ENCODE assay signal across 8 cellular contexts in the genomic region with DNA sequence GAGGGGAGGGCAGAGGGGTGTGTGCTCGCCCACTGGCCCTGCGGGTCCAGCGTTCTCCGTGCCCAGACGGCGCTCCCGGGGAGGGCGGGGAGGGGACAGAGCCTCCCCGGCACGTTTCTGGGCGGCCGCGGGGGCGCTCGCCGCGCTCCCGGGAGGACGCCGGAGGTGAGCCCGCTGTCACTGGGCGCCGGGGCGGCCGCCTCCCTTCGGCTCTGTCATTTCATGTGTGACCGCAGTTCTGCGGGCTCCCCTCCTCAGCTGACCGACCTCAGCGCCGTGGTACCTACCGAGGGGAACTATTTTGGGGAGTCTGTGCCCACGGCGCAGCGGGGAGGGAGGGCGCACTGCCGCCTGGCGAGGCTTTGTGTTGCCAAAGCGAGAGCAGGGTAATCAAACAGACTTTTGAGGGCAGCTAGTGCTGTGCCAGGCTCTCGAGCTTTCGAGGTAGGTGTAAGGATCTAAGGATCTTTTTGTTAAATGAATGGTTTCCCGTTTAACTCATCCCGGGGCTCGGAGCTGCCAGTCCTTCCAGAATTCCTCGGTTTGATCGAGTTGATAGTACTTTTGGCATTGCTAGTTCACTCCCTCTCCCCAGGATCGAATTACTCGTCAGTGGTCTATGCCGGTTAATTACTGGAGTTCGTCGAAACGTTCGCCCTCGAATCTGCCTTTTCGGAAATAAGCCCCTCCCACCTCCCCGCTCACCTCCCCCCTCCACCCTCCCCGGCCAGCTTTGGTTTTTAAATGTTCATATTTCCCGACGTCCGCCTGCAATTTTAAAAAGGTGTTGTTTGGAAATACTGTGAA. TPM values are rescaled to one million over a fixed set of nuclear protein-coding genes. Genes with fewer than 3 reads are reported as not detected.
DNase-seq lines count a peak whose midpoint lies in the region; TF ChIP-seq lines count a peak whose summit lies in the region.

No MANE protein-coding gene starts in this region.

- H3K27ac ChIP-seq in H9 (ENCODE audit: insufficient read length, low read depth, low read length) (no peak overlapping the region), WERI-Rb-1 (peak overlapping the region; percentile 29), mammary epithelial cell (ENCODE audit: insufficient read depth, low read depth, low read length) (peak overlapping the region; percentile 92), spleen (peak overlapping the region; percentile 97 to 99 (median 98))

- peaks cover 18% of the 10 kb centered on the region; the same call in 1 of the 2 replicates for H3K27me3 ChIP-seq in H9 (ENCODE audit: insufficient read depth, low read length)
- H3K27me3 ChIP-seq in MG63, result no peaks in the 10 kb centered on the region
- no peaks in the 10 kb centered on the region for H3K27me3 ChIP-seq in WERI-Rb-1 (ENCODE audit: insufficient read depth, low read depth, severe bottlenecking)
- H3K27me3 ChIP-seq in mammary epithelial cell (ENCODE audit: insufficient read depth, low read length), result no peaks in the 10 kb centered on the region
- H3K27me3 ChIP-seq in spleen (replicated peaks in 1 of 7), result no peaks in the 10 kb centered on the region

- intact Hi-C loops in mammary epithelial cell (cut with micrococcal nuclease) (loop anchor here (2.0 to 10.0 kb wide), 8 partner anchors 66 to 521 kb away; no protein-coding TSS in a partner anchor), spleen (cut with DNase I; ENCODE audit: low total_unique reads) (no loop called here)

- H3K56ac ChIP-seq in H9 (ENCODE audit: insufficient read length, low read depth, low read length), result no peak overlapping the region

- peak; percentile 24 for TF ChIP-seq CTCF in GM12864 (IDR thresholded peaks at IDR 0.05; ENCODE audit: low read depth, low read length, missing control alignments)
- peak; percentile 26; the same call in 1 of the 3 replicates for TF ChIP-seq CTCF in H9 (conservative IDR thresholded peaks at IDR 0.05)
- peak; percentile 15; the same call in 1 of the 2 replicates for TF ChIP-seq CTCF in WERI-Rb-1 (IDR thresholded peaks at IDR 0.05; ENCODE audit: low read depth, low read length)
- peak in 1 of 2 donors; percentile 44 for TF ChIP-seq CTCF in mammary epithelial cell (conservative IDR thresholded peaks at IDR 0.05 in 1 of 2, IDR thresholded peaks at IDR 0.05 in 1 of 2; ENCODE audit: extremely low read depth in 1 of 2, insufficient read depth in 1 of 2, low read depth in 1 of 2, low read length in 2 of 2)
- peak in 7 of 11 experiments; percentile 10 to 52 (median 38) for TF ChIP-seq CTCF in spleen (IDR thresholded peaks at IDR 0.05 in 8 of 11, conservative IDR thresholded peaks at IDR 0.05 in 3 of 11)

- CTCF ChIA-PET in mammary epithelial cell (lab: Charles Lee; ENCODE audit: low non-redundant PET), result interaction anchor here (0.6 to 0.8 kb wide), 3 partner anchors 65 to 140 kb away, joined by 3 to 19 read pairs (median 3); no protein-coding TSS in a partner anchor

- no peak overlapping the region for H3K14ac ChIP-seq in H9 (ENCODE audit: insufficient read depth, low read length)

- H3T11ph ChIP-seq in H9 (ENCODE audit: low read length), result no peak overlapping the region

- H3K27me3 Mint-ChIP-seq in H9 (ENCODE audit: low read depth), result peaks cover 56% of the 10 kb centered on the region

- no peak overlapping the region for H2BK5ac ChIP-seq in H9 (ENCODE audit: insufficient read length, low read length)

- no peak overlapping the region for H3K18ac ChIP-seq in H9 (ENCODE audit: insufficient read length, low read depth, low read length)

- H4K8ac ChIP-seq in H9 (replicated peaks; ENCODE audit: insufficient read length, low read depth, low read length), result no peak overlapping the region

- TF ChIP-seq POLR2A in spleen (IDR thresholded peaks at IDR 0.05), result peak in 2 of 3 donors; percentile 74 to 82

- dilution Hi-C loops in mammary epithelial cell (cut with HindIII; ENCODE audit: low sequenced_read_pairs), result no loop called here

- H3K9me3 ChIP-seq in H9 (ENCODE audit: control insufficient read depth, low read depth, low read length) (no peaks in the 10 kb centered on the region), MG63 (no peaks in the 10 kb centered on the region), WERI-Rb-1 (ENCODE audit: severe bottlenecking) (no peaks in the 10 kb centered on the region), mammary epithelial cell (replicated peaks; ENCODE audit: insufficient read depth, low read length) (no peaks in the 10 kb centered on the region), spleen (no peaks in the 10 kb centered on the region)

- in situ Hi-C loops in mammary epithelial cell (cut with MboI; ENCODE audit: low sequenced_read_pairs in 2 of 2), result loop anchor here (5.0 to 10.0 kb wide), 4 partner anchors 39 to 349 kb away; no protein-coding TSS in a partner anchor

- no peak overlapping the region for H2BK15ac ChIP-seq in H9 (ENCODE audit: low read depth, low read length)

- no CpG with 5 or more reads among the region's 60 CpGs for WGBS in H9 (ENCODE audit: extremely low coverage, insufficient read length, low lambda C conversion rate)
- WGBS in mammary epithelial cell (ENCODE audit: low coverage, missing lambda C conversion rate), result 6% methylated on average over 18 of the region's 60 CpGs
- WGBS in spleen, 5 donors, result 0 to 1% (median 1%) methylated on average over 47 to 60 of the region's 60 CpGs

- no peaks in the 10 kb centered on the region for H4K20me1 ChIP-seq in H9 (ENCODE audit: control insufficient read depth, insufficient read depth, insufficient read length)
- no peaks in the 10 kb centered on the region for H4K20me1 ChIP-seq in mammary epithelial cell (ENCODE audit: insufficient read depth, low read length)

- H3K23ac ChIP-seq in H9 (ENCODE audit: insufficient read length, low read depth, low read length), result no peak overlapping the region

- H4K91ac ChIP-seq in H9 (ENCODE audit: insufficient read length, low read depth, low read length), result no peak overlapping the region

- no peaks in the 10 kb centered on the region; a peak in 1 of 7 replicates for H3K36me3 Mint-ChIP-seq in H9 (ENCODE audit: insufficient read depth in 1 of 3, low read depth in 3 of 3)

- no peak overlapping the region for H2BK120ac ChIP-seq in H9 (ENCODE audit: low read depth, low read length, poor library complexity, severe bottlenecking)

- no peaks in the 10 kb centered on the region for H3K4me1 ChIP-seq in H9 (ENCODE audit: insufficient read depth, low read length)
- peaks cover 27% of the 10 kb centered on the region for H3K4me1 ChIP-seq in mammary epithelial cell (ENCODE audit: insufficient read depth, low read length)
- peaks cover 11 to 73% (median 44%) of the 10 kb centered on the region in 6 donors for H3K4me1 ChIP-seq in spleen

- peak overlapping the region; percentile 84 to 88 for H3K4me3 Mint-ChIP-seq in H9

- DNase-seq in GM12864 (ENCODE audit: low read depth) (no peak), H9 (peak; percentile 61), MG63 (peak; percentile 51), WERI-Rb-1 (peak; percentile 43), mammary epithelial cell (peak; percentile 63), inferior parietal cortex (ENCODE audit: extremely low spot score) (peak; percentile 66), spleen (peak; percentile 95), COLO829 (ENCODE audit: low spot score) (no peak)

- H3K4me3 ChIP-seq in GM12864 (ENCODE audit: low read depth, low read length) (peak overlapping the region; percentile 67), MG63 (peak overlapping the region; percentile 73), WERI-Rb-1 (ENCODE audit: low read depth, low read length) (peak overlapping the region; percentile 72), mammary epithelial cell (replicated peaks in 1 of 3; ENCODE audit: insufficient read depth in 1 of 3, low read depth in 2 of 3, low read length in 3 of 3) (peak overlapping the region; percentile 66 to 91 (median 85)), spleen (peak overlapping the region; percentile 54 to 87 (median 74))

- H2AFZ ChIP-seq in H9 (ENCODE audit: low read length) (peak overlapping the region; percentile 69), mammary epithelial cell (ENCODE audit: low read depth, low read length) (peak overlapping the region; percentile 95)

- TSS peak; percentile 92 for BruUV-seq in mammary epithelial cell (replicated peaks; lab: Mats Ljungman, UMichigan)

- no peak overlapping the region for H3K9ac ChIP-seq in H9 (ENCODE audit: extremely low read depth, insufficient read length, low read length)
- peak overlapping the region; percentile 91 for H3K9ac ChIP-seq in mammary epithelial cell (ENCODE audit: insufficient read depth, low read length)

- no peak overlapping the region for H3K27ac Mint-ChIP-seq in H9

- H2AK5ac ChIP-seq in H9 (ENCODE audit: insufficient read length, low read length), result no peak overlapping the region

- peaks cover 35% of the 10 kb centered on the region for H3K23me2 ChIP-seq in H9 (ENCODE audit: insufficient read length, low read depth, low read length, poor library complexity, severe bottlenecking)

- H3K9me3 Mint-ChIP-seq in H9, result no peaks in the 10 kb centered on the region; a peak in 1 of 5 replicates

- H3K36me3 ChIP-seq in MG63, result no peaks in the 10 kb centered on the region; the same call in 1 of the 2 replicates
- H3K36me3 ChIP-seq in WERI-Rb-1, result no peaks in the 10 kb centered on the region
- no peaks in the 10 kb centered on the region for H3K36me3 ChIP-seq in mammary epithelial cell (ENCODE audit: insufficient read depth, low read length)
- no peaks in the 10 kb centered on the region for H3K36me3 ChIP-seq in spleen

- H2BK20ac ChIP-seq in H9 (ENCODE audit: low read depth, low read length, poor library complexity, severe bottlenecking), result no peak overlapping the region

- no peak overlapping the region for H4K5ac ChIP-seq in H9 (ENCODE audit: insufficient read length, low read depth, low read length)

- no peaks in the 10 kb centered on the region for H3K79me1 ChIP-seq in H9 (ENCODE audit: insufficient read depth, low read depth, low read length, poor library complexity, severe bottlenecking)

- no peak overlapping the region for H3K4ac ChIP-seq in H9 (ENCODE audit: low read depth, low read length)

- H3K79me2 ChIP-seq in H9 (ENCODE audit: insufficient read depth, low read length) (no peaks in the 10 kb centered on the region), mammary epithelial cell (ENCODE audit: insufficient read depth, low read length) (peaks cover 41% of the 10 kb centered on the region)

- H3K4me1 Mint-ChIP-seq in H9, result peaks cover 33 to 47% of the 10 kb centered on the region in 2 experiments

- H3K4me2 ChIP-seq in H9 (ENCODE audit: insufficient read depth, insufficient read length, low read length) (peak overlapping the region; percentile 99), mammary epithelial cell (ENCODE audit: insufficient read depth, low read depth, low read length) (peak overlapping the region; percentile 99)

- no peak overlapping the region for H2BK12ac ChIP-seq in H9 (ENCODE audit: insufficient read length, low read depth, low read length)

RNA-seq across cellular contexts. Expression of a gene that starts 1.9 kb away (rescaled TPM):
- 0.04 and 0.11 TPM in 2 replicates for total RNA-seq in H9 (2021)
- 12.8 and 15.3 TPM in 2 replicates for total RNA-seq in MG63 (2014; rRNA removed; shearing (Covaris generic); ENCODE audit: low replicate concordance)
- 10 to 100 TPM; 13.8 to 33.5 TPM for total RNA-seq in mammary epithelial cell
- polyA plus RNA-seq in mammary epithelial cell, result 4.0 TPM
- 19.7 TPM for polyA minus RNA-seq in mammary epithelial cell
- total RNA-seq in spleen, result 10 to 100 TPM; 40.1 to 70.7 (median 46.9) TPM
- polyA plus RNA-seq in spleen, result 1 to 10 TPM; 5.6 to 9.0 (median 6.8) TPM

Comparison
In these comparisons a context has a peak if more than half of its experiments do, and no peak if none do; other contexts are left out.
1. DNase-seq: peak in H9 (single experiment), MG63 (single experiment), WERI-Rb-1 (single experiment), mammary epithelial cell (single experiment), inferior parietal cortex (single experiment) and spleen (single experiment); none in GM12864 (single experiment) and COLO829 (single experiment).
2. RNA of a gene that starts 1.9 kb away (total RNA-seq): 40.1 to 70.7 TPM in spleen, 13.8 to 33.5 TPM in mammary epithelial cell and 12.8 to 15.3 TPM in MG63; 0.04 to 0.11 TPM in H9; every median in the first group is over 10 times any median in the second.
3. Peak in every context shown above with its lines, with median percentiles within 50 percentile points of each other: H3K4me3 ChIP-seq.